26 cellular contexts compared by ENCODE assay signal in the genomic region with DNA sequence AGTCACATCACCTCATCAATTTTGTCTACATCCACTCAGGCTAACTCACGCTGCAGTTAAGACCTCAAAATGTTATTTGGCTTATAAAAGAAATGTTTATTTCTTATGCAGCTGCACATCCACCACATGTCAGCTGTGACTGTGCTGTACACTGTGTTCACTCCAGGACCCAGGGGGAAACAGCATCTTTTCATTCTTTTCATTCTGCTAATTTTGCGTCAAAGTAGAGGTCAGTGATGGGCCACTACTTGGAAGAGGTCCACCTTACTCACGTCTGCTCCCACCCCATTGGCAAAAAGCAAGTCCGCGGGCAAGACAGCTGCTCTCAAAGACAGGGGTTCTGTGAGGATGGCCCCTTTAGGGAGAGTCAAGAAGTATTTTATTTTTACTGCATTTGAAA. TPM values are rescaled to one million over a fixed set of nuclear protein-coding genes. Genes with fewer than 3 reads are reported as not detected.
"Had no signal": no experiment of that assay in that cellular context is flagged by ENCODE, and none has a peak within 500 bp of the region (broad histone marks: within the 10 kb centered on the region; RNA-seq: fewer than 3 reads in every experiment).

No MANE protein-coding gene starts in this region.

- H3K27me3 ChIP-seq: adrenal gland, body of pancreas, breast epithelium had no signal

- FAIRE-seq: astrocyte, TTC549 had no signal

- H3K36me3 ChIP-seq: adrenal gland, breast epithelium had no signal

- H3K4me1 ChIP-seq: adrenal gland, body of pancreas, breast epithelium had no signal

- DNase-seq: activated CD4-positive, alpha-beta T cell treated with anti-CD3 and anti-CD28 coated beads, Interleukin-2, amount 10 ng/mL, durations not matched to agents 24 days and 14 days; activated CD4-positive, alpha-beta T cell treated with anti-CD3 and anti-CD28 coated beads, Interleukin-2, amount 50 U/mL, for 4 hours; activated CD8-positive, alpha-beta T cell treated with anti-CD3 and anti-CD28 coated beads, Interleukin-2, amount 10 ng/mL, durations not matched to agents 7 days and 5 days; activated gamma-delta T cell; activated naive CD4-positive, alpha-beta T cell treated with anti-CD3 and anti-CD28 coated beads for 36 hours; activated T-cell treated with anti-CD3 and anti-CD28 coated beads, Interleukin-2, amount 50 U/mL, for 24 hours; adrenal gland; Kasumi-1; KG1; MM.1S; MV-4-11; NCI-H1092; NCI-H1436 treated with DMSO at 0.1 percent for 48 hours; NCI-H1694 treated with DMSO at 0.1 percent for 48 hours; NCI-H2029; NCI-H345; NCI-H524 treated with DMSO at 0.1 percent for 48 hours had no signal

- H3K4me3 ChIP-seq: adrenal gland, body of pancreas, breast epithelium had no signal

- H3K27ac ChIP-seq: adrenal gland, body of pancreas, breast epithelium had no signal

- ATAC-seq: activated CD8-positive, alpha-beta T cell treated with anti-CD3 and anti-CD28 coated beads, Interleukin-2, amount 10 ng/mL, durations not matched to agents 7 days and 5 days; activated naive CD4-positive, alpha-beta T cell treated with anti-CD3 and anti-CD28 coated beads, Interleukin-2, amount 50 U/mL, for 72 hours; body of pancreas; Panc1 had no signal

- H3K9me3 ChIP-seq: adrenal gland, body of pancreas, breast epithelium had no signal

RNA-seq across cellular contexts. Expression of gene DCT, which starts 4.5 kb away (rescaled TPM):
- total RNA-seq: activated CD4-positive, alpha-beta T cell treated with anti-CD3 and anti-CD28 coated beads, Interleukin-2, amount 10 ng/mL, durations not matched to agents 24 days and 14 days; activated T-helper 2 cell treated with anti-CD3 and anti-CD28 coated beads, Interferon-gamma antibody, Interleukin-2, Interleukin-4, amounts not matched to agents 10 μg/mL and 5 μg/mL and 100 μg/mL, durations not matched to agents 14 hours and 24 hours and 36 hours; NCI-H460; RPMI7951 had no signal
